ENCODE assay signal across 14 cellular contexts in the genomic region with DNA sequence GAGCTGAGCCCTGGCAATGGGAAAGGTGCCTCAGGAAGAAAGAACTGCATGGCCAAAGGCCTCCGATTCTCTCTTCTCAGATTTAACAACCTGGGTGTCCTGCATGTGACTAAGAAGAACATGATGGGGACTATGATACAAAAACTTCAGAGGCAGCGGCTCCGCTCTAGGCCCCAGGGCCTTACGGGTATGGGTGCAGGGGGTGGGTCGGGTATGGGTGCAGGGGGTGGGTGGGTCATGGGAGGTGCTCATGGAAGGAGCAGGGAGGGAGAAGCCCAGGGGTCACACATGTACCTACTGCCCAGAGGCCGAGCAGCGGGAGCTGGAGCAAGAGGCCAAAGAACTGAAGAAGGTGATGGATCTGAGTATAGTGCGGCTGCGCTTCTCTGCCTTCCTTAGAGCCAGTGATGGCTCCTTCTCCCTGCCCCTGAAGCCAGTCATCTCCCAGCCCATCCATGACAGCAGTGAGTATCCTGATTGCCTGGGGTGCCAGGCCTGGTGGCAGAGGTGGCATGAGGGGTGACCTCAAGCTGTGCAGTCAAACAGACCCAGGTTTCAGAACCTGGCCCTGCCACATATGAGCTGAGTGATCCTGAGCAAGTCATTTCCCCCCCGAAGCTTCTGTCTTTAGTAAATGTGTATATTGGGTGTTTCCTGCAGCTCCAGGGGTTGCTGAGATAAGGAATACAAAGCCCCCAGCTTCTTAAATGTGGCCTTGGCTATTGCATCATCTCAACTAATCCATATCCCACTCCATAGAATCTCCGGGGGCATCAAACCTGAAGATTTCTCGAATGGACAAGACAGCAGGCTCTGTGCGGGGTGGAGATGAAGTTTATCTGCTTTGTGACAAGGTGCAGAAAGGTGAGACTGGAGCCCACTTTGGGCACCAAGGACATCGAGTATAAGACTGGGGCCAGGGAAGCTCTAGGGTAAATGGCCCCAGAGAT. TPM values are rescaled to one million over a fixed set of nuclear protein-coding genes. Genes with fewer than 3 reads are reported as not detected.
A peak's percentile ranks its signal among the peaks of the same experiment; 100 is the strongest.
DNase-seq lines count a peak whose midpoint lies in the region; ATAC-seq and TF ChIP-seq lines count a peak whose summit lies in the region.
"Had no signal": no experiment of that assay in that cellular context is flagged by ENCODE, and none has a peak within 500 bp of the region (broad histone marks: within the 10 kb centered on the region; RNA-seq: fewer than 3 reads in every experiment).

No MANE protein-coding gene starts in this region.

- H3K4me1 ChIP-seq in OCI-LY3 (ENCODE audit: low read length) (peaks cover 43% of the 10 kb centered on the region), spleen (peaks cover 36 to 88% (median 59%) of the 10 kb centered on the region in 6 donors)
- peaks cover 32% of the 10 kb centered on the region for H3K4me1 ChIP-seq in effector memory CD4-positive, alpha-beta T cell (ENCODE audit: control insufficient read depth, insufficient read depth, low read length, poor library complexity, severe bottlenecking)

- ATAC-seq in activated T-cell treated with anti-CD3 and anti-CD28 coated beads, Interleukin-2, amount 50 U/mL, for 4 hours, result no peak

- no peaks in the 10 kb centered on the region for H3K9me3 Mint-ChIP-seq in activated T-cell treated with anti-CD3 and anti-CD28 coated beads, Interleukin-2, amount 50 U/mL, for 4 hours

- peak overlapping the region; percentile 97 for H3K4me3 Mint-ChIP-seq in activated T-cell treated with anti-CD3 and anti-CD28 coated beads, Interleukin-2, amount 50 U/mL, for 4 hours

- 88 to 93% (median 90%) methylated on average over 14 of the region's 14 CpGs for WGBS in spleen, 5 donors

- peak overlapping the region; percentile 95 for H3K4me2 ChIP-seq in OCI-LY3 (ENCODE audit: low read length)

- H3K4me1 Mint-ChIP-seq in activated T-cell treated with anti-CD3 and anti-CD28 coated beads, Interleukin-2, amount 50 U/mL, for 4 hours (ENCODE audit: low read depth), result peaks cover 44% of the 10 kb centered on the region

- H3K36me3 ChIP-seq in OCI-LY3 (replicated peaks; ENCODE audit: low read depth, low read length) (peaks cover 45% of the 10 kb centered on the region), spleen (peaks cover 0 to 57% (median 51%) of the 10 kb centered on the region in 6 donors)
- peaks cover 46% of the 10 kb centered on the region for H3K36me3 ChIP-seq in effector memory CD4-positive, alpha-beta T cell (ENCODE audit: control insufficient read depth, insufficient read depth, low read length)
- H3K36me3 ChIP-seq: cardiac muscle cell had no signal

- H3K27me3 ChIP-seq in OCI-LY3 (ENCODE audit: low read depth, low read length) (no peaks in the 10 kb centered on the region), spleen (replicated peaks in 1 of 7) (no peaks in the 10 kb centered on the region)
- H3K27me3 ChIP-seq in effector memory CD4-positive, alpha-beta T cell (replicated peaks; ENCODE audit: control insufficient read depth, insufficient read depth, low read length, poor library complexity, severe bottlenecking), result no peaks in the 10 kb centered on the region

- intact Hi-C loops in spleen (cut with DNase I; ENCODE audit: low total_unique reads), result loop anchor here (10.0 kb wide), 2 partner anchors 77 to 187 kb away; no protein-coding TSS in a partner anchor

- H3K9ac ChIP-seq in OCI-LY3 (ENCODE audit: low read length), result peak overlapping the region; percentile 99; the same call in 1 of the 2 replicates
- H3K9ac ChIP-seq: SK-N-SH had no signal

- H4K20me1 ChIP-seq in OCI-LY3 (ENCODE audit: insufficient read depth, low read length), result peaks cover 13% of the 10 kb centered on the region

- no peak for TF ChIP-seq CTCF in OCI-LY3 (IDR thresholded peaks at IDR 0.05; ENCODE audit: low read depth, low read length)
- TF ChIP-seq CTCF in spleen (IDR thresholded peaks at IDR 0.05 in 8 of 11, conservative IDR thresholded peaks at IDR 0.05 in 3 of 11), result no peak

- H3K4me3 ChIP-seq in OCI-LY3 (ENCODE audit: low read length) (peak overlapping the region; percentile 93; the same call in 1 of the 2 replicates), spleen (peak overlapping the region in 6 of 8 donors; percentile 67 to 95 (median 83))
- peak overlapping the region; percentile 84 for H3K4me3 ChIP-seq in effector memory CD4-positive, alpha-beta T cell (ENCODE audit: insufficient read depth, low read depth, low read length, poor library complexity, severe bottlenecking)
- H3K4me3 ChIP-seq: cardiac muscle cell had no signal

- H3K79me2 ChIP-seq in OCI-LY3 (ENCODE audit: low read length), result peaks cover 45% of the 10 kb centered on the region

- DNase-seq in activated T-cell treated with anti-CD3 and anti-CD28 coated beads, Interleukin-2, amount 50 U/mL, for 4 hours, result no peak
- DNase-seq in activated T-cell treated with anti-CD3 and anti-CD28 coated beads, Interleukin-2, amount 50 U/mL, for 1 hour, result no peak
- DNase-seq in effector memory CD4-positive, alpha-beta T cell, result no peak
- DNase-seq in spleen (no peak), NCI-H1092 (lab: John Stamatoyannopoulos, UW) (no peak), AG08396 (ENCODE audit: low spot score) (no peak), HCEC 1CT (no peak)
- DNase-seq: SK-N-SH; stimulated activated CD4-positive, alpha-beta T cell treated with anti-CD3 and anti-CD28 coated beads, Interleukin-15, amount 100 ng/mL, for 24 hours had no signal

- H3K36me3 Mint-ChIP-seq in activated T-cell treated with anti-CD3 and anti-CD28 coated beads, Interleukin-2, amount 50 U/mL, for 4 hours (ENCODE audit: insufficient read depth), result peaks cover 30% of the 10 kb centered on the region

- TF ChIP-seq POLR2A in spleen (IDR thresholded peaks at IDR 0.05), result no peak

- H3K27ac ChIP-seq in OCI-LY3 (ENCODE audit: low read length) (peak overlapping the region; percentile 97; the same call in 1 of the 2 replicates), spleen (peak overlapping the region in 5 of 8 donors; percentile 97 to 100 (median 99))
- peak overlapping the region; percentile 100 for H3K27ac ChIP-seq in effector memory CD4-positive, alpha-beta T cell (ENCODE audit: insufficient read depth, low read length, poor library complexity, severe bottlenecking)
- H3K27ac ChIP-seq: cardiac muscle cell had no signal

- no peak overlapping the region for H2AFZ ChIP-seq in OCI-LY3 (ENCODE audit: low read depth, low read length)

- H3K9me3 ChIP-seq in OCI-LY3 (ENCODE audit: insufficient read depth, low read length) (no peaks in the 10 kb centered on the region), spleen (no peaks in the 10 kb centered on the region)
- H3K9me3 ChIP-seq in effector memory CD4-positive, alpha-beta T cell (ENCODE audit: control insufficient read depth, low read length), result no peaks in the 10 kb centered on the region
- H3K9me3 ChIP-seq: HAP-1, SK-N-SH had no signal

- no peaks in the 10 kb centered on the region for H3K27me3 Mint-ChIP-seq in activated T-cell treated with anti-CD3 and anti-CD28 coated beads, Interleukin-2, amount 50 U/mL, for 4 hours (ENCODE audit: low read depth)

RNA-seq across cellular contexts. Expression of a gene that starts 2.0 kb away (rescaled TPM):
- total RNA-seq in activated T-cell treated with anti-CD3 and anti-CD28 coated beads, Interleukin-2, amount 50 U/mL, for 4 hours, result 100 to 1,000 TPM; 300 to 365 (median 302) TPM
- total RNA-seq in spleen, result 100 to 1,000 TPM in 3 of 7 donors, 10 to 100 TPM in 4; 51.6 to 161 (median 75.2) TPM
- polyA plus RNA-seq in spleen, result 10 to 100 TPM; 34.7 to 55.2 (median 51.9) TPM

RNA-seq across cellular contexts. Expression of a gene that starts 21.1 kb away (rescaled TPM):
- total RNA-seq in activated T-cell treated with anti-CD3 and anti-CD28 coated beads, Interleukin-2, amount 50 U/mL, for 4 hours, result 1 to 10 TPM; 2.3 to 4.6 (median 3.7) TPM
- 1 to 10 TPM in 6 of 7 donors, under 1 TPM in 1; 0.59 to 2.5 (median 1.3) TPM for total RNA-seq in spleen
- polyA plus RNA-seq in spleen, result 1 to 10 TPM in 2 of 3 donors, under 1 TPM in 1; 0.65 to 1.1 (median 1.0) TPM

RNA-seq across cellular contexts. Expression of a gene that starts 23.1 kb away (rescaled TPM):
- total RNA-seq in activated T-cell treated with anti-CD3 and anti-CD28 coated beads, Interleukin-2, amount 50 U/mL, for 4 hours, result 10 to 100 TPM; 16.5 to 17.7 (median 16.6) TPM
- 10 to 100 TPM; 16.7 to 27.9 (median 22.8) TPM for total RNA-seq in spleen
- 10 to 100 TPM; 17.6 to 28.7 (median 23.6) TPM for polyA plus RNA-seq in spleen

RNA-seq across cellular contexts. Expression of a gene that starts 34.9 kb away (rescaled TPM):
- 10 to 100 TPM; 44.3 to 50.6 (median 45.3) TPM for total RNA-seq in activated T-cell treated with anti-CD3 and anti-CD28 coated beads, Interleukin-2, amount 50 U/mL, for 4 hours
- total RNA-seq in spleen, result 10 to 100 TPM; 35.3 to 48.4 (median 43.0) TPM
- 10 to 100 TPM; 48.5 to 59.1 (median 58.7) TPM for polyA plus RNA-seq in spleen

RNA-seq across cellular contexts. Expression of a gene that starts 53.8 kb away (rescaled TPM):
- under 1 TPM; 0.27 to 0.96 (median 0.45) TPM for total RNA-seq in activated T-cell treated with anti-CD3 and anti-CD28 coated beads, Interleukin-2, amount 50 U/mL, for 4 hours
- total RNA-seq in spleen, result under 1 TPM in 4 of 7 donors, not detected in 3; 0.33 to 0.77 (median 0.47) TPM
- polyA plus RNA-seq in spleen, result under 1 TPM; 0.06 to 0.33 (median 0.18) TPM
- total RNA-seq: cardiac muscle cell, G401, myocyte had no signal
